Comparison of ENCODE assay signal across 19 cellular contexts in the genomic region with DNA sequence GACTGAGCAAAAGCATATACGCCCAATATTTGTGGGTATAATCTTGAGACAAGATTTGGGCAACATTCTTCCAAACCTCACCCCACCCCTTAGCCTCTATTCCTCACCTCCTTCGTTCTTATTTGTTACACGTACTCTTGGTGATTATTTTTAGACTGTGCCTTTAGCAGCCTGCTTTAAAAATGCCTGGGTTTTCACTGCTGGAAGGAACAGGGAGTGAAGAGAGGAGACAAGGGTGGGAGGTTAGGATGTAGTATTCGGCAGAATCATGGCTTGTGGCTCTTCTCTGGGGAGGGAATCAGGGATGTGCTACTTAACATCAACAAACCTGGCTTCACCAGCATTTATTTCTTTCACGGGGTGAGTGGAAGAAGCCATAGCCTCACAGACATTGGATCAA.
"Had no signal": no experiment of that assay in that cellular context is flagged by ENCODE, and none has a peak within 500 bp of the region (broad histone marks: within the 10 kb centered on the region; RNA-seq: fewer than 3 reads in every experiment).

No MANE protein-coding gene starts in this region.

- H3K9me3 Mint-ChIP-seq: memory B cell; naive thymus-derived CD8-positive, alpha-beta T cell; T-helper 1 cell treated with Interleukin-12 subunit alpha and Interleukin-12 subunit beta and Interleukin-4 antibody, amounts not matched to agents 30 μg/mL and 1 μg/mL, for 36 hours; WTC11 had no signal

- ATAC-seq: activated CD8-positive, alpha-beta T cell treated with anti-CD3 and anti-CD28 coated beads, Interleukin-2, amount 10 ng/mL, durations not matched to agents 7 days and 5 days; mucosa of descending colon; naive thymus-derived CD8-positive, alpha-beta T cell; WTC11 had no signal

- DNase-seq: activated CD4-positive, alpha-beta T cell treated with anti-CD3 and anti-CD28 coated beads for 4 hours; activated CD8-positive, alpha-beta memory T cell treated with anti-CD3 and anti-CD28 coated beads, Interleukin-2, amount 50 U/mL, for 4 hours; activated CD8-positive, alpha-beta T cell treated with anti-CD3 and anti-CD28 coated beads, Interleukin-2, amount 10 ng/mL, durations not matched to agents 7 days and 5 days; activated naive CD4-positive, alpha-beta T cell treated with anti-CD3 and anti-CD28 coated beads, Interleukin-2, amount 50 U/mL, for 16 hours; amniotic stem cell; colonic mucosa; esophagus squamous epithelium; kidney; left ventricle myocardium inferior; mucosa of descending colon; naive thymus-derived CD8-positive, alpha-beta T cell; stimulated activated CD4-positive, alpha-beta T cell treated with anti-CD3 and anti-CD28 coated beads, Interleukin-2, amount 100 ng/mL, for 48 hours; stimulated activated naive CD4-positive, alpha-beta T cell; substantia nigra; transverse colon had no signal

- H3K4me3 Mint-ChIP-seq: activated CD8-positive, alpha-beta T cell treated with anti-CD3 and anti-CD28 coated beads, Interleukin-2, amount 10 ng/mL, durations not matched to agents 7 days and 5 days; memory B cell; T-helper 1 cell treated with Interleukin-12 subunit alpha and Interleukin-12 subunit beta and Interleukin-4 antibody, amounts not matched to agents 30 μg/mL and 1 μg/mL, for 36 hours; WTC11 had no signal

- H3K36me3 ChIP-seq: colonic mucosa had no signal

- H3K4me3 ChIP-seq: colonic mucosa, esophagus squamous epithelium, left ventricle myocardium inferior, mucosa of descending colon, transverse colon had no signal

- H3K4me1 ChIP-seq: colonic mucosa had no signal

- H3K27ac Mint-ChIP-seq: activated CD8-positive, alpha-beta T cell treated with anti-CD3 and anti-CD28 coated beads, Interleukin-2, amount 10 ng/mL, durations not matched to agents 7 days and 5 days; memory B cell; T-helper 1 cell treated with Interleukin-12 subunit alpha and Interleukin-12 subunit beta and Interleukin-4 antibody, amounts not matched to agents 30 μg/mL and 1 μg/mL, for 36 hours had no signal

- H3K9me3 ChIP-seq: colonic mucosa, esophagus squamous epithelium, left ventricle myocardium inferior, mucosa of descending colon, neutrophil, transverse colon had no signal

- H3K27me3 Mint-ChIP-seq: memory B cell; naive thymus-derived CD8-positive, alpha-beta T cell had no signal

- H3K27me3 ChIP-seq: colonic mucosa, esophagus squamous epithelium, neutrophil, transverse colon had no signal

- H3K27ac ChIP-seq: colonic mucosa, esophagus squamous epithelium, neutrophil, transverse colon had no signal
